In the genomic region with DNA sequence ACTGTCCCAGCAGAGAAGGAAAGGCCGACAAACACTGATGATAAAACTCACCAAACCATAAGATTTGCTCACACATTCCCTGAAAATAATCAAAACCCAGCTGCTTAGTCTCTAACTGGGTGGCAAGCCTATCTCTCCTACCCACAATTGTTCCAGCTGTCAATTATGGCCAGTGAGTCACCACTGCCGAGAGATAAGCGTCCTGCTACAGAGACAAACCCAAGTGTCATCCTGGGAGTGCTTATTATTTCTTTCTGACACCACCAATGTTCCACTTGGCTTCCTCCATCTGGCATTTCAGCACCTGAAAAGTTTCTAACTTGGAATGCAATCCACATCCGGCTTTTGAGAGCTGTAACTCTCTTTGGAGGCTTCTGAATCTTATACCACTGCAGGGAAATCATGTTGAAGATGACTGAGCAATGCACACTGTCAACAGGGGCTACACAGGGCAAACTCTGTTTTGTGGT, we compare ENCODE assay signal across 1 cellular context.
A peak's percentile ranks its signal among the peaks of the same experiment; 100 is the strongest.
TF ChIP-seq lines count a peak whose summit lies in the region.

No MANE protein-coding gene starts in this region.

TF ChIP-seq in K562, 482 proteins besides CTCF, POLR2A, EP300 and RAD21 (continued from another document and continues in another):
- no peak for TF ChIP-seq IFI16 (CRISPR knock-in tag; IDR thresholded peaks at IDR 0.05)
- peak; percentile 90 for TF ChIP-seq HDAC3 (IDR thresholded peaks at IDR 0.05; ENCODE audit: borderline replicate concordance, partially characterized antibody)
- TF ChIP-seq ZBTB17 (CRISPR knock-in tag; IDR thresholded peaks at IDR 0.05) = peak; percentile 85
- peak; percentile 97 for TF ChIP-seq MECOM (CRISPR knock-in tag; IDR thresholded peaks at IDR 0.05)
- peak; percentile 52 for TF ChIP-seq L3MBTL2 (IDR thresholded peaks at IDR 0.05)
- TF ChIP-seq STAG1 (CRISPR knock-in tag; IDR thresholded peaks at IDR 0.05; ENCODE audit: borderline replicate concordance) = no peak
- 0 out of 2 replicates have a peak, but pooled peaks have one; percentile 31 for TF ChIP-seq TRIM28 (IDR thresholded peaks at IDR 0.05)
- TF ChIP-seq CBX1 (IDR thresholded peaks at IDR 0.05; ENCODE audit: low read depth) = no peak
- peak; percentile 98 for TF ChIP-seq CBFA2T2 (conservative IDR thresholded peaks at IDR 0.05)
- peak; percentile 100 for TF ChIP-seq JUN (IDR thresholded peaks at IDR 0.05; ENCODE audit: borderline replicate concordance, low read depth, low read length)
- peak; percentile 47; the same call in 1 of the 2 replicates for TF ChIP-seq JUN (CRISPR knock-in tag; IDR thresholded peaks at IDR 0.05; ENCODE audit: borderline replicate concordance)
- TF ChIP-seq, protein P1, sequence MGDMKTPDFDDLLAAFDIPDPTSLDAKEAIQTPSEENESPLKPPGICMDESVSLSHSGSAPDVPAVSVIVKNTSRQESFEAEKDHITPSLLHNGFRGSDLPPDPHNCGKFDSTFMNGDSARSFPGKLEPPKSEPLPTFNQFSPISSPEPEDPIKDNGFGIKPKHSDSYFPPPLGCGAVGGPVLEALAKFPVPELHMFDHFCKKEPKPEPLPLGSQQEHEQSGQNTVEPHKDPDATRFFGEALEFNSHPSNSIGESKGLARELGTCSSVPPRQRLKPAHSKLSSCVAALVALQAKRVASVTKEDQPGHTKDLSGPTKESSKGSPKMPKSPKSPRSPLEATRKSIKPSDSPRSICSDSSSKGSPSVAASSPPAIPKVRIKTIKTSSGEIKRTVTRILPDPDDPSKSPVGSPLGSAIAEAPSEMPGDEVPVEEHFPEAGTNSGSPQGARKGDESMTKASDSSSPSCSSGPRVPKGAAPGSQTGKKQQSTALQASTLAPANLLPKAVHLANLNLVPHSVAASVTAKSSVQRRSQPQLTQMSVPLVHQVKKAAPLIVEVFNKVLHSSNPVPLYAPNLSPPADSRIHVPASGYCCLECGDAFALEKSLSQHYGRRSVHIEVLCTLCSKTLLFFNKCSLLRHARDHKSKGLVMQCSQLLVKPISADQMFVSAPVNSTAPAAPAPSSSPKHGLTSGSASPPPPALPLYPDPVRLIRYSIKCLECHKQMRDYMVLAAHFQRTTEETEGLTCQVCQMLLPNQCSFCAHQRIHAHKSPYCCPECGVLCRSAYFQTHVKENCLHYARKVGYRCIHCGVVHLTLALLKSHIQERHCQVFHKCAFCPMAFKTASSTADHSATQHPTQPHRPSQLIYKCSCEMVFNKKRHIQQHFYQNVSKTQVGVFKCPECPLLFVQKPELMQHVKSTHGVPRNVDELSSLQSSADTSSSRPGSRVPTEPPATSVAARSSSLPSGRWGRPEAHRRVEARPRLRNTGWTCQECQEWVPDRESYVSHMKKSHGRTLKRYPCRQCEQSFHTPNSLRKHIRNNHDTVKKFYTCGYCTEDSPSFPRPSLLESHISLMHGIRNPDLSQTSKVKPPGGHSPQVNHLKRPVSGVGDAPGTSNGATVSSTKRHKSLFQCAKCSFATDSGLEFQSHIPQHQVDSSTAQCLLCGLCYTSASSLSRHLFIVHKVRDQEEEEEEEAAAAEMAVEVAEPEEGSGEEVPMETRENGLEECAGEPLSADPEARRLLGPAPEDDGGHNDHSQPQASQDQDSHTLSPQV (IDR thresholded peaks at IDR 0.05) = no peak
- TF ChIP-seq, protein P2, sequence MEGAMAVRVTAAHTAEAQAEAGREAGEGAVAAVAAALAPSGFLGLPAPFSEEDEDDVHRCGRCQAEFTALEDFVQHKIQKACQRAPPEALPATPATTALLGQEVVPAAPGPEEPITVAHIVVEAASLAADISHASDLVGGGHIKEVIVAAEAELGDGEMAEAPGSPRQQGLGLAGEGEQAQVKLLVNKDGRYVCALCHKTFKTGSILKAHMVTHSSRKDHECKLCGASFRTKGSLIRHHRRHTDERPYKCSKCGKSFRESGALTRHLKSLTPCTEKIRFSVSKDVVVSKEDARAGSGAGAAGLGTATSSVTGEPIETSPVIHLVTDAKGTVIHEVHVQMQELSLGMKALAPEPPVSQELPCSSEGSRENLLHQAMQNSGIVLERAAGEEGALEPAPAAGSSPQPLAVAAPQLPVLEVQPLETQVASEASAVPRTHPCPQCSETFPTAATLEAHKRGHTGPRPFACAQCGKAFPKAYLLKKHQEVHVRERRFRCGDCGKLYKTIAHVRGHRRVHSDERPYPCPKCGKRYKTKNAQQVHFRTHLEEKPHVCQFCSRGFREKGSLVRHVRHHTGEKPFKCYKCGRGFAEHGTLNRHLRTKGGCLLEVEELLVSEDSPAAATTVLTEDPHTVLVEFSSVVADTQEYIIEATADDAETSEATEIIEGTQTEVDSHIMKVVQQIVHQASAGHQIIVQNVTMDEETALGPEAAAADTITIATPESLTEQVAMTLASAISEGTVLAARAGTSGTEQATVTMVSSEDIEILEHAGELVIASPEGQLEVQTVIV (CRISPR knock-in tag; IDR thresholded peaks at IDR 0.05; ENCODE audit: borderline replicate concordance) = no peak
- TF ChIP-seq RNF2 (IDR thresholded peaks at IDR 0.05) = peak; percentile 88
- no peak for TF ChIP-seq ATF1 (CRISPR knock-in tag; IDR thresholded peaks at IDR 0.05)
- peak; percentile 81 for TF ChIP-seq ATF1 (tag; IDR thresholded peaks at IDR 0.05)
- peak; percentile 93 for TF ChIP-seq CTBP1 (IDR thresholded peaks at IDR 0.05; ENCODE audit: borderline replicate concordance)
- TF ChIP-seq MEF2A (IDR thresholded peaks at IDR 0.05; ENCODE audit: control insufficient read depth, low read depth, low read length) = no peak
- TF ChIP-seq, protein P3, sequence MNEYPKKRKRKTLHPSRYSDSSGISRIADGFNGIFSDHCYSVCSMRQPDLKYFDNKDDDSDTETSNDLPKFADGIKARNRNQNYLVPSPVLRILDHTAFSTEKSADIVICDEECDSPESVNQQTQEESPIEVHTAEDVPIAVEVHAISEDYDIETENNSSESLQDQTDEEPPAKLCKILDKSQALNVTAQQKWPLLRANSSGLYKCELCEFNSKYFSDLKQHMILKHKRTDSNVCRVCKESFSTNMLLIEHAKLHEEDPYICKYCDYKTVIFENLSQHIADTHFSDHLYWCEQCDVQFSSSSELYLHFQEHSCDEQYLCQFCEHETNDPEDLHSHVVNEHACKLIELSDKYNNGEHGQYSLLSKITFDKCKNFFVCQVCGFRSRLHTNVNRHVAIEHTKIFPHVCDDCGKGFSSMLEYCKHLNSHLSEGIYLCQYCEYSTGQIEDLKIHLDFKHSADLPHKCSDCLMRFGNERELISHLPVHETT (CRISPR knock-in tag; conservative IDR thresholded peaks at IDR 0.05 in 1 of 2, IDR thresholded peaks at IDR 0.05 in 1 of 2) = peak in 1 of 2 experiments; percentile 91; a peak in 2 of 4 replicates
- TF ChIP-seq JUND (IDR thresholded peaks at IDR 0.05; ENCODE audit: borderline replicate concordance, low read depth, low read length) = peak; percentile 100
- TF ChIP-seq JUND (tag; IDR thresholded peaks at IDR 0.05; ENCODE audit: borderline replicate concordance, low read depth, low read length) = peak; percentile 100
- TF ChIP-seq ZNF143 (CRISPR knock-in tag; IDR thresholded peaks at IDR 0.05) = no peak
- peak; percentile 70 for TF ChIP-seq HMGN3 (IDR thresholded peaks at IDR 0.05; ENCODE audit: borderline replicate concordance, extremely low read depth, insufficient read length, low read depth, low read length)
- TF ChIP-seq GABPB1 (CRISPR knock-in tag; IDR thresholded peaks at IDR 0.05) = no peak
- peak; percentile 60 for TF ChIP-seq ZNF239 (CRISPR knock-in tag; IDR thresholded peaks at IDR 0.05)
- TF ChIP-seq MAFG (tag; conservative IDR thresholded peaks at IDR 0.05) = peak; percentile 64
- TF ChIP-seq, protein P4, sequence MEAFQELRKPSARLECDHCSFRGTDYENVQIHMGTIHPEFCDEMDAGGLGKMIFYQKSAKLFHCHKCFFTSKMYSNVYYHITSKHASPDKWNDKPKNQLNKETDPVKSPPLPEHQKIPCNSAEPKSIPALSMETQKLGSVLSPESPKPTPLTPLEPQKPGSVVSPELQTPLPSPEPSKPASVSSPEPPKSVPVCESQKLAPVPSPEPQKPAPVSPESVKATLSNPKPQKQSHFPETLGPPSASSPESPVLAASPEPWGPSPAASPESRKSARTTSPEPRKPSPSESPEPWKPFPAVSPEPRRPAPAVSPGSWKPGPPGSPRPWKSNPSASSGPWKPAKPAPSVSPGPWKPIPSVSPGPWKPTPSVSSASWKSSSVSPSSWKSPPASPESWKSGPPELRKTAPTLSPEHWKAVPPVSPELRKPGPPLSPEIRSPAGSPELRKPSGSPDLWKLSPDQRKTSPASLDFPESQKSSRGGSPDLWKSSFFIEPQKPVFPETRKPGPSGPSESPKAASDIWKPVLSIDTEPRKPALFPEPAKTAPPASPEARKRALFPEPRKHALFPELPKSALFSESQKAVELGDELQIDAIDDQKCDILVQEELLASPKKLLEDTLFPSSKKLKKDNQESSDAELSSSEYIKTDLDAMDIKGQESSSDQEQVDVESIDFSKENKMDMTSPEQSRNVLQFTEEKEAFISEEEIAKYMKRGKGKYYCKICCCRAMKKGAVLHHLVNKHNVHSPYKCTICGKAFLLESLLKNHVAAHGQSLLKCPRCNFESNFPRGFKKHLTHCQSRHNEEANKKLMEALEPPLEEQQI (IDR thresholded peaks at IDR 0.05) = peak; percentile 96
- TF ChIP-seq TCFL5 (CRISPR knock-in tag; conservative IDR thresholded peaks at IDR 0.05) = 0 out of 2 replicates have a peak, but pooled peaks have one; percentile 74
- TF ChIP-seq DPF2 (IDR thresholded peaks at IDR 0.05) = peak; percentile 99
- no peak for TF ChIP-seq COPS2 (conservative IDR thresholded peaks at IDR 0.05)
- TF ChIP-seq, protein P5, sequence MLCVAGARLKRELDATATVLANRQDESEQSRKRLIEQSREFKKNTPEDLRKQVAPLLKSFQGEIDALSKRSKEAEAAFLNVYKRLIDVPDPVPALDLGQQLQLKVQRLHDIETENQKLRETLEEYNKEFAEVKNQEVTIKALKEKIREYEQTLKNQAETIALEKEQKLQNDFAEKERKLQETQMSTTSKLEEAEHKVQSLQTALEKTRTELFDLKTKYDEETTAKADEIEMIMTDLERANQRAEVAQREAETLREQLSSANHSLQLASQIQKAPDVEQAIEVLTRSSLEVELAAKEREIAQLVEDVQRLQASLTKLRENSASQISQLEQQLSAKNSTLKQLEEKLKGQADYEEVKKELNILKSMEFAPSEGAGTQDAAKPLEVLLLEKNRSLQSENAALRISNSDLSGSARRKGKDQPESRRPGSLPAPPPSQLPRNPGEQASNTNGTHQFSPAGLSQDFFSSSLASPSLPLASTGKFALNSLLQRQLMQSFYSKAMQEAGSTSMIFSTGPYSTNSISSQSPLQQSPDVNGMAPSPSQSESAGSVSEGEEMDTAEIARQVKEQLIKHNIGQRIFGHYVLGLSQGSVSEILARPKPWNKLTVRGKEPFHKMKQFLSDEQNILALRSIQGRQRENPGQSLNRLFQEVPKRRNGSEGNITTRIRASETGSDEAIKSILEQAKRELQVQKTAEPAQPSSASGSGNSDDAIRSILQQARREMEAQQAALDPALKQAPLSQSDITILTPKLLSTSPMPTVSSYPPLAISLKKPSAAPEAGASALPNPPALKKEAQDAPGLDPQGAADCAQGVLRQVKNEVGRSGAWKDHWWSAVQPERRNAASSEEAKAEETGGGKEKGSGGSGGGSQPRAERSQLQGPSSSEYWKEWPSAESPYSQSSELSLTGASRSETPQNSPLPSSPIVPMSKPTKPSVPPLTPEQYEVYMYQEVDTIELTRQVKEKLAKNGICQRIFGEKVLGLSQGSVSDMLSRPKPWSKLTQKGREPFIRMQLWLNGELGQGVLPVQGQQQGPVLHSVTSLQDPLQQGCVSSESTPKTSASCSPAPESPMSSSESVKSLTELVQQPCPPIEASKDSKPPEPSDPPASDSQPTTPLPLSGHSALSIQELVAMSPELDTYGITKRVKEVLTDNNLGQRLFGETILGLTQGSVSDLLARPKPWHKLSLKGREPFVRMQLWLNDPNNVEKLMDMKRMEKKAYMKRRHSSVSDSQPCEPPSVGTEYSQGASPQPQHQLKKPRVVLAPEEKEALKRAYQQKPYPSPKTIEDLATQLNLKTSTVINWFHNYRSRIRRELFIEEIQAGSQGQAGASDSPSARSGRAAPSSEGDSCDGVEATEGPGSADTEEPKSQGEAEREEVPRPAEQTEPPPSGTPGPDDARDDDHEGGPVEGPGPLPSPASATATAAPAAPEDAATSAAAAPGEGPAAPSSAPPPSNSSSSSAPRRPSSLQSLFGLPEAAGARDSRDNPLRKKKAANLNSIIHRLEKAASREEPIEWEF (CRISPR knock-in tag; IDR thresholded peaks at IDR 0.05) = peak; percentile 67; the same call in 1 of the 2 replicates
- TF ChIP-seq ZNF134 (CRISPR knock-in tag; conservative IDR thresholded peaks at IDR 0.05) = peak; percentile 69
- peak; percentile 87 for TF ChIP-seq ZKSCAN8 (CRISPR knock-in tag; IDR thresholded peaks at IDR 0.05)
- TF ChIP-seq ELF1 (tag; IDR thresholded peaks at IDR 0.05) = no peak
- TF ChIP-seq ZKSCAN3 (CRISPR knock-in tag; IDR thresholded peaks at IDR 0.05) = no peak
- TF ChIP-seq BCL6 (CRISPR knock-in tag; IDR thresholded peaks at IDR 0.05) = peak; percentile 83; the same call in 1 of the 2 replicates
- TF ChIP-seq DMBX1 (CRISPR knock-in tag; IDR thresholded peaks at IDR 0.05; ENCODE audit: borderline replicate concordance) = peak; percentile 92
- TF ChIP-seq, protein P6, sequence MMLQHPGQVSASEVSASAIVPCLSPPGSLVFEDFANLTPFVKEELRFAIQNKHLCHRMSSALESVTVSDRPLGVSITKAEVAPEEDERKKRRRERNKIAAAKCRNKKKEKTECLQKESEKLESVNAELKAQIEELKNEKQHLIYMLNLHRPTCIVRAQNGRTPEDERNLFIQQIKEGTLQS (IDR thresholded peaks at IDR 0.05) = peak; percentile 98
- TF ChIP-seq, protein P6 (CRISPR knock-in tag; conservative IDR thresholded peaks at IDR 0.05) = peak; percentile 98
- TF ChIP-seq, protein P7, sequence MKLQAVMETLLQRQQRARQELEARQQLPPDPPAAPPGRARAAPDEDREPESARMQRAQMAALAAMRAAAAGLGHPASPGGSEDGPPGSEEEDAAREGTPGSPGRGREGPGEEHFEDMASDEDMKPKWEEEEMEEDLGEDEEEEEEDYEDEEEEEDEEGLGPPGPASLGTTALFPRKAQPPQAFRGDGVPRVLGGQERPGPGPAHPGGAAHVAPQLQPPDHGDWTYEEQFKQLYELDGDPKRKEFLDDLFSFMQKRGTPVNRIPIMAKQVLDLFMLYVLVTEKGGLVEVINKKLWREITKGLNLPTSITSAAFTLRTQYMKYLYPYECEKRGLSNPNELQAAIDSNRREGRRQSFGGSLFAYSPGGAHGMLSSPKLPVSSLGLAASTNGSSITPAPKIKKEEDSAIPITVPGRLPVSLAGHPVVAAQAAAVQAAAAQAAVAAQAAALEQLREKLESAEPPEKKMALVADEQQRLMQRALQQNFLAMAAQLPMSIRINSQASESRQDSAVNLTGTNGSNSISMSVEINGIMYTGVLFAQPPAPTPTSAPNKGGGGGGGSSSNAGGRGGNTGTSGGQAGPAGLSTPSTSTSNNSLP (IDR thresholded peaks at IDR 0.05; ENCODE audit: borderline replicate concordance, low read depth, low read length) = 0 out of 2 replicates have a peak, but pooled peaks have one; percentile 62
- TF ChIP-seq ZNF354B (CRISPR knock-in tag; IDR thresholded peaks at IDR 0.05) = no peak
- peak; percentile 93 to 94 for TF ChIP-seq TRIM24 (IDR thresholded peaks at IDR 0.05)
- TF ChIP-seq NONO (IDR thresholded peaks at IDR 0.05; ENCODE audit: low read depth in 2 of 2, low read length in 1 of 2) = 0 out of 4 replicates have a peak, but pooled peaks of 1 of the 2 experiments have one; percentile 16
- TF ChIP-seq HLTF (IDR thresholded peaks at IDR 0.05) = no peak
- TF ChIP-seq HMG20A (CRISPR knock-in tag; conservative IDR thresholded peaks at IDR 0.05) = peak; percentile 87
- peak; percentile 94 for TF ChIP-seq TCF3 (CRISPR knock-in tag; IDR thresholded peaks at IDR 0.05)
- TF ChIP-seq TOE1 (IDR thresholded peaks at IDR 0.05; ENCODE audit: borderline replicate concordance) = peak; percentile 52; the same call in 1 of the 2 replicates
- TF ChIP-seq TOE1 (CRISPR knock-in tag; IDR thresholded peaks at IDR 0.05; ENCODE audit: borderline replicate concordance, low read depth) = no peak
